In the genomic region with DNA sequence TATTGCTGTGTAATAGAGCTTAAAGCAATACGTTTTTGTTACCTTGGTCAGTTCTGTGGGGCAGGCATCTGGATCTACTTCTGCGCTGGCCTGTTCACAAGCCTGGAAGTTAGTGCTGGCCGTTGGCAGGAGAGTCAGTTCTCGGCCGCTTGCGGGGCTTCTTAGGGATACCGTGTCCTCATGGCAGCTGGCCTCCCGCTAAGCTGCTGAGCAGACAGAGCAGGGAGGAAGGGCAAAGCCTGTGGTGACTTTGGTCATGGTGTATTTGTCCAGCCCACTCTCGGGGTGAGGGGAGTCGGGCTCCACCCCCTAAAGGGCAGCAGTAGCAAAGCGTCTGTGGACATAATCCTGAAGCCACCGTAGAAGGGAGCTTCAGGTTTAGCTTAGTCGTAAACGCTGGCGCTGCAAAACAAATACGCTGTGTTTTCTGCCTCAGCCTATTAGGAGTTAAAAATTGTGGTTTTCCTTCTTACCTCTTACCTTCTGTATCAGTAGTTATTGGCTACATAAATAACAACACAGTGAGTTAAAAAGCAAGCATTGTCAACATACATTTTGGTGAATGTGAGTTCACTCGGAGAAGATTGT, we compare ENCODE assay signal across 12 cellular contexts. TPM values are rescaled to one million over a fixed set of nuclear protein-coding genes. Genes with fewer than 3 reads are reported as not detected.
DNase-seq lines count a peak whose midpoint lies in the region; ATAC-seq and TF ChIP-seq lines count a peak whose summit lies in the region.
"Had no signal": no experiment of that assay in that cellular context is flagged by ENCODE, and none has a peak within 500 bp of the region (broad histone marks: within the 10 kb centered on the region; RNA-seq: fewer than 3 reads in every experiment).

No MANE protein-coding gene starts in this region.

- H3K27ac ChIP-seq in smooth muscle cell (ENCODE audit: low read depth) = peak overlapping the region; percentile 19
- H3K27ac ChIP-seq: transverse colon had no signal

- H4K20me1 ChIP-seq in smooth muscle cell (ENCODE audit: low read depth) = peaks cover 100% of the 10 kb centered on the region

- TF ChIP-seq CTCF in astrocyte of the spinal cord (IDR thresholded peaks at IDR 0.05; ENCODE audit: low read depth, low read length) = no peak
- TF ChIP-seq CTCF in smooth muscle cell (IDR thresholded peaks at IDR 0.05; ENCODE audit: borderline replicate concordance, insufficient read depth, poor library complexity, severe bottlenecking) = no peak

- H3K4me2 ChIP-seq in smooth muscle cell = peak overlapping the region; percentile 77

- no peaks in the 10 kb centered on the region for H3K9me3 ChIP-seq in smooth muscle cell (replicated peaks; ENCODE audit: low read depth)
- H3K9me3 ChIP-seq: transverse colon had no signal

- H3K36me3 ChIP-seq in smooth muscle cell (ENCODE audit: low read depth) = no peaks in the 10 kb centered on the region
- H3K36me3 ChIP-seq: transverse colon had no signal

- no peak overlapping the region for H3K4me3 ChIP-seq in astrocyte of the spinal cord (ENCODE audit: low read depth, low read length)
- H3K4me3 ChIP-seq in smooth muscle cell = no peak overlapping the region
- H3K4me3 ChIP-seq: transverse colon had no signal

- H3K27me3 ChIP-seq in smooth muscle cell (ENCODE audit: low read depth) = no peaks in the 10 kb centered on the region
- H3K27me3 ChIP-seq: transverse colon had no signal

- H3K79me2 ChIP-seq in smooth muscle cell (ENCODE audit: low read depth) = peaks cover 100% of the 10 kb centered on the region

- 38% methylated on average over 17 of the region's 17 CpGs for WGBS in smooth muscle cell (ENCODE audit: low lambda C conversion rate)

- in situ Hi-C loops in astrocyte of the spinal cord (cut with HindIII; ENCODE audit: low sequenced_read_pairs) = no loop called here

- H3K9ac ChIP-seq in smooth muscle cell (ENCODE audit: low read depth) = peak overlapping the region; percentile 13

- peaks cover 9% of the 10 kb centered on the region for H3K4me1 ChIP-seq in smooth muscle cell (ENCODE audit: low read depth)

- H3F3A ChIP-seq in smooth muscle cell (ENCODE audit: low read depth) = peaks cover 3% of the 10 kb centered on the region

- ATAC-seq in GM21447 (IDR thresholded peaks at IDR 0.05; ENCODE audit: unreplicated experiment) (no peak), HG02798 (IDR thresholded peaks at IDR 0.05; ENCODE audit: poor library complexity, unreplicated experiment) (no peak), HG03521 (IDR thresholded peaks at IDR 0.05; ENCODE audit: unreplicated experiment) (no peak)
- ATAC-seq: activated T-cell treated with anti-CD3 and anti-CD28 coated beads, Interleukin-2, amount 50 U/mL, for 4 hours had no signal

- H2AFZ ChIP-seq in smooth muscle cell (ENCODE audit: low read depth) = no peak overlapping the region

- DNase-seq in NCI-H2029 (lab: John Stamatoyannopoulos, UW) (peak; percentile 8), NCI-H2029 treated with DMSO at 0.1 percent for 48 hours (lab: John Stamatoyannopoulos, UW) (no peak), astrocyte of the spinal cord (ENCODE audit: low read depth, low spot score) (peak; percentile 77), iPS-NIHi7 (ENCODE audit: extremely low spot score) (peak; percentile 50), smooth muscle cell (lab: John Stamatoyannopoulos, UW; ENCODE audit: unreplicated experiment) (peak; percentile 2)
- DNase-seq: 8988T; activated T-cell treated with anti-CD3 and anti-CD28 coated beads, Interleukin-2, amount 50 U/mL, for 4 hours; stimulated activated CD4-positive, alpha-beta T cell treated with anti-CD3 and anti-CD28 coated beads, Interleukin-2, amount 100 ng/mL, for 24 hours; transverse colon had no signal

RNA-seq across cellular contexts. Expression of gene UBE3C, which starts 12.2 kb away (rescaled TPM):
- 43.1 and 48.0 TPM in 2 replicates for total RNA-seq in smooth muscle cell
- 16.3 and 19.5 TPM in 2 replicates for polyA plus RNA-seq in smooth muscle cell
